In genomic region chr10:96380821-96381220, GRCh38 we compare ENCODE assay signal across 17 cellular contexts. TPM values are rescaled to one million over a fixed set of nuclear protein-coding genes. Genes with fewer than 3 reads are reported as not detected.
DNase-seq lines count a peak whose midpoint lies in the region; ATAC-seq, FAIRE-seq and TF ChIP-seq lines count a peak whose summit lies in the region.
"Had no signal": no experiment of that assay in that cellular context is flagged by ENCODE, and none has a peak within 500 bp of the region (broad histone marks: within the 10 kb centered on the region; RNA-seq: fewer than 3 reads in every experiment).

No MANE protein-coding gene starts in this region.

- H3K79me2 ChIP-seq in HCT116 (ENCODE audit: insufficient read depth, low read length) (no peaks in the 10 kb centered on the region), PC-9 (ENCODE audit: low read depth) (no peaks in the 10 kb centered on the region)

- H3K27ac ChIP-seq in A549 = no peak overlapping the region
- H3K27ac ChIP-seq in HCT116 (ENCODE audit: low read depth, low read length) = no peak overlapping the region
- no peak overlapping the region for H3K27ac ChIP-seq in PC-9
- H3K27ac ChIP-seq: neutrophil had no signal

- 86% methylated on average over 7 of the region's 7 CpGs for WGBS in A549 (ENCODE audit: missing lambda C conversion rate)

- no peak overlapping the region for H3K9ac ChIP-seq in HCT116 (ENCODE audit: low read length)

- H3F3A ChIP-seq in PC-9 (ENCODE audit: insufficient read depth, low read depth) = no peaks in the 10 kb centered on the region

- BruUV-seq in HCT116 (replicated peaks; lab: Mats Ljungman, UMichigan) (no TSS peak), PC-9 (replicated peaks; lab: Mats Ljungman, UMichigan) (no TSS peak)

- no peaks in the 10 kb centered on the region for H3K9me3 ChIP-seq in A549
- no peaks in the 10 kb centered on the region for H3K9me3 ChIP-seq in HCT116 (ENCODE audit: control insufficient read depth in 1 of 2, insufficient read depth in 1 of 2, low read depth in 1 of 2, low read length in 2 of 2)
- no peaks in the 10 kb centered on the region for H3K9me3 ChIP-seq in PC-9 (ENCODE audit: insufficient read depth, low read depth)
- H3K9me3 ChIP-seq: neutrophil, spleen had no signal

- FAIRE-seq in A549 (lab: Jason Lieb, UNC) = no peak

- H3K36me3 ChIP-seq in HCT116 (ENCODE audit: control insufficient read depth in 1 of 2, insufficient read depth in 2 of 2, low read length in 2 of 2) = no peaks in the 10 kb centered on the region
- no peaks in the 10 kb centered on the region for H3K36me3 ChIP-seq in PC-9 (ENCODE audit: low read depth)
- H3K36me3 ChIP-seq: neutrophil, spleen had no signal

- peak; percentile 45; a peak in 3 of 6 replicates for ATAC-seq in A549
- ATAC-seq in HCT116 = no peak
- no peak for ATAC-seq in GM21381 (IDR thresholded peaks at IDR 0.05; ENCODE audit: unreplicated experiment)

- CTCF ChIA-PET in A549 (lab: Yijun Ruan, JAX) (interaction anchor here (0.7 to 2.9 kb wide), 2 partner anchors 10 to 830 kb away, joined by 3 to 8 read pairs; no protein-coding TSS in a partner anchor), HCT116 (lab: Charles Lee) (no interaction called here), PC-9 (lab: Charles Lee) (interaction anchor here (0.7 kb wide), 2 partner anchors 176 to 803 kb away, joined by 3 to 15 read pairs; no protein-coding TSS in a partner anchor)

- TF ChIP-seq EP300 in A549 (IDR thresholded peaks at IDR 0.05) = no peak

- intact Hi-C loops in HCT116 (cut with micrococcal nuclease) (loop anchor here (5.0 kb wide), 1 partner anchor 646 kb away; no protein-coding TSS in a partner anchor), PC-9 (cut with micrococcal nuclease; ENCODE audit: unreplicated experiment) (no loop called here)

- H3K4me1 ChIP-seq in A549 (no peaks in the 10 kb centered on the region), HCT116 (ENCODE audit: control insufficient read depth in 1 of 2, insufficient read depth in 2 of 2, low read length in 2 of 2) (peaks cover 0 to 11% of the 10 kb centered on the region in 2 experiments; a peak in 3 of 4 replicates), PC-9 (replicated peaks; ENCODE audit: insufficient read depth) (peaks cover 7% of the 10 kb centered on the region)

- TF ChIP-seq CTCF in A549 (IDR thresholded peaks at IDR 0.05) (no peak), HCT116 (IDR thresholded peaks at IDR 0.05 in 2 of 3, conservative IDR thresholded peaks at IDR 0.05 in 1 of 3; ENCODE audit: borderline replicate concordance in 1 of 3, insufficient read depth in 1 of 3, low read depth in 2 of 3, low read length in 2 of 3) (no peak), PC-9 (conservative IDR thresholded peaks at IDR 0.05) (no peak)

- H4K20me1 ChIP-seq in HCT116 (ENCODE audit: insufficient read depth) (no peaks in the 10 kb centered on the region), PC-9 (ENCODE audit: insufficient read depth) (no peaks in the 10 kb centered on the region)

- H3K4me3 ChIP-seq in A549 = no peak overlapping the region
- no peak overlapping the region for H3K4me3 ChIP-seq in HCT116 (replicated peaks in 1 of 2; ENCODE audit: low read depth in 1 of 2, low read length in 2 of 2)
- H3K4me3 ChIP-seq in PC-9 = no peak overlapping the region
- H3K4me3 ChIP-seq: spleen had no signal

- H3K4me2 ChIP-seq in A549 (no peak overlapping the region), HCT116 (ENCODE audit: low read length) (peak overlapping the region; percentile 17; the same call in 1 of the 2 replicates), PC-9 (peak overlapping the region; percentile 34)

- RAD21 ChIA-PET in HCT116 (lab: Charles Lee; ENCODE audit: low non-redundant PET in 1 of 2, low total read pairs in 2 of 2, uncharacterized antibody in 2 of 2, unreplicated experiment in 2 of 2) = no interaction called here

- H2AFZ ChIP-seq in HCT116 (ENCODE audit: low read depth, low read length, poor library complexity, severe bottlenecking) (no peak overlapping the region), PC-9 (no peak overlapping the region)

- no peak for TF ChIP-seq RAD21 in A549 (conservative IDR thresholded peaks at IDR 0.05 in 1 of 2, IDR thresholded peaks at IDR 0.05 in 1 of 2)
- no peak for TF ChIP-seq RAD21 in HCT116 (IDR thresholded peaks at IDR 0.05; ENCODE audit: low read depth)

- no peaks in the 10 kb centered on the region for H3K27me3 ChIP-seq in HCT116 (ENCODE audit: insufficient read depth, low read length)
- no peaks in the 10 kb centered on the region for H3K27me3 ChIP-seq in PC-9 (ENCODE audit: insufficient read depth, low read depth)

- TF ChIP-seq POLR2A in A549 (IDR thresholded peaks at IDR 0.05; ENCODE audit: low read length) (no peak), HCT116 (IDR thresholded peaks at IDR 0.05; ENCODE audit: borderline replicate concordance, extremely low read depth, insufficient read depth, insufficient read length) (no peak)

- DNase-seq in A549 (ENCODE audit: low read depth in 1 of 2, low spot score in 1 of 2) (peak in 1 of 2 experiments; percentile 11), HCT116 (ENCODE audit: low read depth, low spot score) (no peak), PC-9 (peak; percentile 52 to 87), iris pigment epithelial cell (ENCODE audit: low read depth) (peak; percentile 51), NCI-H226 (no peak), T1000 (lab: John Stamatoyannopoulos, UW) (no peak), NCI-H2227 treated with DMSO at 0.1 percent for 48 hours (lab: John Stamatoyannopoulos, UW) (no peak)
- DNase-seq: NCI-H1417, NCI-H510A treated with DMSO at 0.1 percent for 48 hours, RPMI8226, spleen, T-helper 9 cell had no signal

- H3K9me2 ChIP-seq in HCT116 (ENCODE audit: insufficient read depth) (no peaks in the 10 kb centered on the region), PC-9 (ENCODE audit: insufficient read depth) (no peaks in the 10 kb centered on the region)

- POLR2A ChIA-PET in A549 (lab: Yijun Ruan, JAX) = no interaction called here
- POLR2A ChIA-PET in HCT116 (lab: Charles Lee) = no interaction called here
- POLR2A ChIA-PET in PC-9 (lab: Charles Lee; ENCODE audit: unreplicated experiment) = no interaction called here

TF ChIP-seq in A549, 52 proteins besides CTCF, POLR2A, EP300 and RAD21:
- TF ChIP-seq ZSCAN20 (CRISPR knock-in tag; IDR thresholded peaks at IDR 0.05) (no peak), PHF8 (IDR thresholded peaks at IDR 0.05; ENCODE audit: borderline replicate concordance, low read depth) (no peak), ZC3H11A (IDR thresholded peaks at IDR 0.05) (no peak), MAFK (IDR thresholded peaks at IDR 0.05; ENCODE audit: partially characterized antibody) (no peak), CBX2 (IDR thresholded peaks at IDR 0.05; ENCODE audit: borderline replicate concordance, low read depth) (no peak), HOXB5 (CRISPR knock-in tag; IDR thresholded peaks at IDR 0.05) (no peak), CHD2 (IDR thresholded peaks at IDR 0.05; ENCODE audit: low read length, partially characterized antibody) (no peak), RFX5 (IDR thresholded peaks at IDR 0.05) (no peak), TFCP2L1 (CRISPR knock-in tag; IDR thresholded peaks at IDR 0.05) (no peak), BCL3 (IDR thresholded peaks at IDR 0.05) (no peak)
TF ChIP-seq in A549: peak in this region for 0.

TF ChIP-seq in HCT116, 20 proteins besides CTCF, POLR2A, EP300 and RAD21:
- TF ChIP-seq SP1 (IDR thresholded peaks at IDR 0.05; ENCODE audit: low read depth) (no peak), POLR2AphosphoS5 (IDR thresholded peaks at IDR 0.05; ENCODE audit: low read depth, low read length) (no peak), ATF3 (IDR thresholded peaks at IDR 0.05) (no peak), CEBPB (IDR thresholded peaks at IDR 0.05; ENCODE audit: low read depth) (no peak), ZNF274 (IDR thresholded peaks at IDR 0.05; ENCODE audit: low read depth, low read length) (no peak), MAX (IDR thresholded peaks at IDR 0.05) (no peak), ZFX (IDR thresholded peaks at IDR 0.05) (no peak)

RNA-seq across cellular contexts. Expression of gene OPALIN, which starts 22.0 kb away (rescaled TPM):
- polyA plus RNA-seq in A549 (2011; rRNA removed) = not detected in 2 replicates
- not detected in 2 replicates for polyA plus RNA-seq in A549 (2012; cell fraction: cytosol; rRNA removed)
- polyA plus RNA-seq in A549 (2012; cell fraction: nucleus; rRNA removed) = not detected in 2 replicates
- polyA plus RNA-seq in A549 (2017; fragmentation: RNase III; extraction: RNeasy Plus Mini Kit Qiagen cat#74134 plus additional on column Dnase treatment) = not detected in 3 replicates
- polyA minus RNA-seq in A549 (2011; rRNA and poly(A)+ RNA removed) = not detected in 2 replicates
- total RNA-seq in HCT116 (2021; ENCODE audit: unreplicated experiment) = not detected
- not detected in 2 replicates for polyA plus RNA-seq in HCT116 (2012)
- total RNA-seq in PC-9 (2021) = not detected in 2 replicates
- total RNA-seq: fibroblast of lung, spleen, subcutaneous adipose tissue had no signal
- polyA plus RNA-seq: AG04450, fibroblast of lung, spleen had no signal

Comparison
In these comparisons a context has a peak if more than half of its experiments do, and no peak if none do; other contexts are left out.
1. ATAC-seq: peak in A549 (2 of 2); none in HCT116 (single experiment) and GM21381 (single experiment).
2. DNase-seq: peak in PC-9 (2 of 2) and iris pigment epithelial cell (single experiment); none in HCT116 (single experiment), NCI-H226 (single experiment), T1000 (single experiment) and NCI-H2227 treated with DMSO at 0.1 percent for 48 hours (single experiment).